ENCODE assay signal across 34 cellular contexts in the genomic region with DNA sequence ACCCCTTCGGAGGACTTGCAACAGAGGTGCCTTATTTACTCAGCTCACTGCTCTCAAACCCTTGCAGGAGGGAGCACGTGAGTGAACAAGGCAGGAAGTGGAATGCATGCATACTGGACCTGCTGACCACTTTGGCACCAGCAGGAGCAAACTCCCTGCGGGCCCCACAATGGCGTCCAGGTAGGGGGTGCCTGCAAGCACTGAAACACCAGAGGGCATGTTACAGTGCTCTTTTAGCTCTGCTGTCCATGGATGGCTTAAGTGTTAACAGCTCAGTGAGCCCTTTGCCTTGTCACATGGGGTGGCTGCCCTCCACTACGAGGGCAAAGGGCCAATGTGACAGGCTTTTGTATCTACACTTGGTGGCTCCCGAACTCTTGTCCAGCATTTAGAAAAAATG.
DNase-seq lines count a peak whose midpoint lies in the region; ATAC-seq, FAIRE-seq and TF ChIP-seq lines count a peak whose summit lies in the region.
"Had no signal": no experiment of that assay in that cellular context is flagged by ENCODE, and none has a peak within 500 bp of the region (broad histone marks: within the 10 kb centered on the region; RNA-seq: fewer than 3 reads in every experiment).

No MANE protein-coding gene starts in this region.

- in situ Hi-C loops in Caki2 (cut with HindIII; ENCODE audit: low pct_unique_long_range_greater_than_20kb, low sequenced_read_pairs): no loop called here

- H3K4me1 Mint-ChIP-seq in endodermal cell: peaks cover 17% of the 10 kb centered on the region
- H3K4me1 Mint-ChIP-seq in activated naive CD8-positive, alpha-beta T cell treated with anti-CD3 and anti-CD28 coated beads for 36 hours: peaks cover 13% of the 10 kb centered on the region

- DNase-seq in Caki2 (ENCODE audit: low read depth): peak; percentile 64
- peak; percentile 78 for DNase-seq in endodermal cell
- DNase-seq in left kidney (ENCODE audit: low read depth, low spot score): peak; percentile 60
- DNase-seq in activated naive CD8-positive, alpha-beta T cell treated with anti-CD3 and anti-CD28 coated beads for 36 hours: no peak
- no peak for DNase-seq in H54 (ENCODE audit: insufficient read length, low spot score)
- DNase-seq: activated CD4-positive, alpha-beta T cell treated with anti-CD3 and anti-CD28 coated beads for 4 hours; activated effector memory CD4-positive, alpha-beta T cell treated with anti-CD3 and anti-CD28 coated beads, Interleukin-2, amount 50 U/mL, for 16 hours; activated naive CD8-positive, alpha-beta T cell treated with anti-CD3 and anti-CD28 coated beads, Interleukin-2, amount 50 U/mL, for 24 hours; activated T-cell treated with anti-CD3 and anti-CD28 coated beads, Interleukin-2, amount 50 U/mL, for 1 hour; cortex of kidney; glutamatergic neuron; HFFc6; KBM-7; left colon; mammary epithelial cell; NCI-H1105; NCI-H2029; NCI-H524; NK-92 treated with Interleukin-12 subunit alpha and Interleukin-12 subunit beta, amount 100 ng/mL, for 24 hours; stimulated activated CD4-positive, alpha-beta T cell treated with anti-CD3 and anti-CD28 coated beads, Interleukin-1b, Interleukin-23, amount 100 ng/mL, for 48 hours; stimulated activated naive CD8-positive, alpha-beta T cell treated with anti-CD3 and anti-CD28 coated beads, Interleukin-15, Interleukin-2, amounts not matched to agents 100 U/mL and 50 U/mL, for 24 hours had no signal

- H2AFZ ChIP-seq in Loucy (ENCODE audit: low read length): no peak overlapping the region
- H2AFZ ChIP-seq: parathyroid adenoma had no signal

- H3K9me2 ChIP-seq in Loucy (replicated peaks; ENCODE audit: low read depth, low read length): no peaks in the 10 kb centered on the region

- no peaks in the 10 kb centered on the region for H3K27me3 Mint-ChIP-seq in endodermal cell (ENCODE audit: insufficient read depth)
- no peaks in the 10 kb centered on the region for H3K27me3 Mint-ChIP-seq in activated naive CD8-positive, alpha-beta T cell treated with anti-CD3 and anti-CD28 coated beads for 36 hours

- peaks cover 20% of the 10 kb centered on the region for H3K27me3 ChIP-seq in Loucy (ENCODE audit: insufficient read depth, low read length, poor library complexity, severe bottlenecking)
- H3K27me3 ChIP-seq in endodermal cell (ENCODE audit: control insufficient read depth, insufficient read depth, low read length, poor library complexity, severe bottlenecking): no peaks in the 10 kb centered on the region
- H3K27me3 ChIP-seq: cardiac muscle cell, right atrium auricular region had no signal

- H3K9me3 ChIP-seq in Loucy (ENCODE audit: insufficient read depth, low read depth, low read length) (no peaks in the 10 kb centered on the region), endodermal cell (ENCODE audit: control insufficient read depth, low read length) (no peaks in the 10 kb centered on the region)
- H3K9me3 ChIP-seq: Caco-2, right atrium auricular region had no signal

- no peak overlapping the region for H3K4me3 ChIP-seq in Loucy (ENCODE audit: low read length, poor library complexity, severe bottlenecking)
- H3K4me3 ChIP-seq in endodermal cell (ENCODE audit: low read length): no peak overlapping the region
- H3K4me3 ChIP-seq: cardiac muscle cell, right atrium auricular region had no signal

- H3K27ac Mint-ChIP-seq in endodermal cell: peak overlapping the region; percentile 70
- no peak overlapping the region for H3K27ac Mint-ChIP-seq in activated naive CD8-positive, alpha-beta T cell treated with anti-CD3 and anti-CD28 coated beads for 36 hours
- H3K27ac Mint-ChIP-seq: activated naive CD8-positive, alpha-beta T cell treated with anti-CD3 and anti-CD28 coated beads, Interleukin-2, amount 50 U/mL, for 24 hours; HFFc6; T-helper 2 cell treated with Interferon-gamma antibody and Interleukin-4, amounts not matched to agents 5 μg/mL and 100 μg/mL, for 36 hours had no signal

- H3K36me3 Mint-ChIP-seq in endodermal cell (ENCODE audit: low read depth): no peaks in the 10 kb centered on the region
- no peaks in the 10 kb centered on the region for H3K36me3 Mint-ChIP-seq in activated naive CD8-positive, alpha-beta T cell treated with anti-CD3 and anti-CD28 coated beads for 36 hours

- H3K9ac ChIP-seq in Loucy (ENCODE audit: low read depth, low read length, poor library complexity, severe bottlenecking): no peak overlapping the region
- H3K9ac ChIP-seq in endodermal cell (ENCODE audit: extremely low read depth, low read length, poor library complexity, severe bottlenecking): no peak overlapping the region
- H3K9ac ChIP-seq: parathyroid adenoma had no signal

- no peaks in the 10 kb centered on the region for H3K9me3 Mint-ChIP-seq in endodermal cell
- no peaks in the 10 kb centered on the region for H3K9me3 Mint-ChIP-seq in activated naive CD8-positive, alpha-beta T cell treated with anti-CD3 and anti-CD28 coated beads for 36 hours
- H3K9me3 Mint-ChIP-seq: HFFc6; neural crest cell; T-helper 2 cell treated with Interferon-gamma antibody and Interleukin-4, amounts not matched to agents 5 μg/mL and 100 μg/mL, for 36 hours had no signal

- H3K36me3 ChIP-seq in Loucy (ENCODE audit: insufficient read depth, low read length) (no peaks in the 10 kb centered on the region), endodermal cell (ENCODE audit: control insufficient read depth, insufficient read depth, low read length) (no peaks in the 10 kb centered on the region)
- H3K36me3 ChIP-seq: cardiac muscle cell, right atrium auricular region had no signal

- TF ChIP-seq CTCF in Loucy (conservative IDR thresholded peaks at IDR 0.05; ENCODE audit: low read length): 0 out of 2 replicates have a peak, but pooled peaks have one; percentile 11
- TF ChIP-seq CTCF in endodermal cell (conservative IDR thresholded peaks at IDR 0.05): peak; percentile 42

- H3F3A ChIP-seq in Loucy (ENCODE audit: low read depth): no peaks in the 10 kb centered on the region

- no peak overlapping the region for H3K4me2 ChIP-seq in Loucy (ENCODE audit: low read depth, low read length, poor library complexity, severe bottlenecking)

- H4K20me1 ChIP-seq in Loucy (ENCODE audit: insufficient read depth, low read length, poor library complexity, severe bottlenecking): no peaks in the 10 kb centered on the region

- ATAC-seq in HG02840 (IDR thresholded peaks at IDR 0.05; ENCODE audit: low FRiP score, unreplicated experiment): no peak
- ATAC-seq in HG03432 (IDR thresholded peaks at IDR 0.05; ENCODE audit: unreplicated experiment): no peak
- ATAC-seq: activated naive CD8-positive, alpha-beta T cell treated with anti-CD3 and anti-CD28 coated beads, Interleukin-2, amount 50 U/mL, for 24 hours; esophagus mucosa; left colon; stimulated activated naive CD8-positive, alpha-beta T cell treated with anti-CD3 and anti-CD28 coated beads, Interleukin-15, Interleukin-2, amounts not matched to agents 100 U/mL and 50 U/mL, for 24 hours had no signal

- 44 to 66% methylated on average over 4 to 6 of the region's 6 CpGs for WGBS in endodermal cell (ENCODE audit: insufficient coverage in 1 of 2, insufficient read length in 1 of 2), 2 experiments

- peaks cover 30% of the 10 kb centered on the region for H3K4me1 ChIP-seq in Loucy (ENCODE audit: insufficient read depth, low read length, poor library complexity, severe bottlenecking)
- peaks cover 3% of the 10 kb centered on the region for H3K4me1 ChIP-seq in endodermal cell (ENCODE audit: control insufficient read depth, insufficient read depth, low read length)
- H3K4me1 ChIP-seq: parathyroid adenoma, right atrium auricular region had no signal

- no peak for FAIRE-seq in H54 (lab: Jason Lieb, UNC)
- FAIRE-seq: astrocyte, G401.6 had no signal

- H3K27ac ChIP-seq in endodermal cell (ENCODE audit: low read depth, low read length): no peak overlapping the region
- H3K27ac ChIP-seq: C4-2B, cardiac muscle cell, parathyroid adenoma, right atrium auricular region had no signal

- H3K4me3 Mint-ChIP-seq in endodermal cell: no peak overlapping the region
- H3K4me3 Mint-ChIP-seq in activated naive CD8-positive, alpha-beta T cell treated with anti-CD3 and anti-CD28 coated beads for 36 hours: no peak overlapping the region
- H3K4me3 Mint-ChIP-seq: activated naive CD8-positive, alpha-beta T cell treated with anti-CD3 and anti-CD28 coated beads, Interleukin-2, amount 50 U/mL, for 24 hours; HFFc6; neural crest cell; T-helper 2 cell treated with Interferon-gamma antibody and Interleukin-4, amounts not matched to agents 5 μg/mL and 100 μg/mL, for 36 hours had no signal

- no peaks in the 10 kb centered on the region for H3K79me2 ChIP-seq in Loucy (ENCODE audit: insufficient read depth, low read length)
- H3K79me2 ChIP-seq: parathyroid adenoma had no signal

- no peak for TF ChIP-seq POLR2A in H54 (IDR thresholded peaks at IDR 0.05; ENCODE audit: low read depth, low read length)

Comparison
In these comparisons a context has a peak if more than half of its experiments do, and no peak if none do; other contexts are left out.
1. DNase-seq: peak in Caki2 (single experiment), endodermal cell (single experiment) and left kidney (single experiment); none in activated naive CD8-positive, alpha-beta T cell treated with anti-CD3 and anti-CD28 coated beads for 36 hours (single experiment) and H54 (single experiment).